In the genomic region with DNA sequence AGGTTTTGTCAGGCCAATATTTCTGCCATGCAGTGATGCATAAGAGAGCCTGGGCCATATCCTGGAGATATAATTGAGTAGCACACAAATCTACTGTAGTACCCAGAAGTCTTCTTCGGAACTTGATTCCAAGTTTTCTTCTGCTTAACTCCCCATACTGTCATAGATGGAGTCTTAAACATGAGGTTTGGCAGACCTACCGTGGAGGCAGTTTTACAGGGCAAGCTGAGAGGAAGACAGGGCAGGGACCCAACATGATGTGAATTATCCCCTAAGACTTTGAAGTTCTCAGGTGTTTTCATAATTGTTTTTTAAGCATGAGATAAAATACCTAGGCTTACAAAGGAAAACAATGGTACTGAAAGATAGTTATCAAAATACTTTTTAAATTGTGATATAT, we compare ENCODE assay signal across 8 cellular contexts.
"Had no signal": no experiment of that assay in that cellular context is flagged by ENCODE, and none has a peak within 500 bp of the region (broad histone marks: within the 10 kb centered on the region; RNA-seq: fewer than 3 reads in every experiment).

No MANE protein-coding gene starts in this region.

- H3K27ac ChIP-seq: GM23248 had no signal

- H3K9me3 ChIP-seq: HAP-1 had no signal

- H3K36me3 ChIP-seq: HAP-1 had no signal

- H3K9ac ChIP-seq: GM23248 had no signal

- H3K4me3 Mint-ChIP-seq: GM23338, H9, HFFc6 had no signal

- H3K4me3 ChIP-seq: GM23248, GM23338, HAP-1 had no signal

- H3K27ac Mint-ChIP-seq: GM23338, H9, HFFc6 had no signal

- H3K4me1 ChIP-seq: HAP-1 had no signal

- DNase-seq: GM23248, GOT3, H7, H9, HCEC 1CT, HFFc6 had no signal

- H3K9me3 Mint-ChIP-seq: GM23338, HFFc6 had no signal
